1 cellular context compared by ENCODE assay signal in the genomic region with DNA sequence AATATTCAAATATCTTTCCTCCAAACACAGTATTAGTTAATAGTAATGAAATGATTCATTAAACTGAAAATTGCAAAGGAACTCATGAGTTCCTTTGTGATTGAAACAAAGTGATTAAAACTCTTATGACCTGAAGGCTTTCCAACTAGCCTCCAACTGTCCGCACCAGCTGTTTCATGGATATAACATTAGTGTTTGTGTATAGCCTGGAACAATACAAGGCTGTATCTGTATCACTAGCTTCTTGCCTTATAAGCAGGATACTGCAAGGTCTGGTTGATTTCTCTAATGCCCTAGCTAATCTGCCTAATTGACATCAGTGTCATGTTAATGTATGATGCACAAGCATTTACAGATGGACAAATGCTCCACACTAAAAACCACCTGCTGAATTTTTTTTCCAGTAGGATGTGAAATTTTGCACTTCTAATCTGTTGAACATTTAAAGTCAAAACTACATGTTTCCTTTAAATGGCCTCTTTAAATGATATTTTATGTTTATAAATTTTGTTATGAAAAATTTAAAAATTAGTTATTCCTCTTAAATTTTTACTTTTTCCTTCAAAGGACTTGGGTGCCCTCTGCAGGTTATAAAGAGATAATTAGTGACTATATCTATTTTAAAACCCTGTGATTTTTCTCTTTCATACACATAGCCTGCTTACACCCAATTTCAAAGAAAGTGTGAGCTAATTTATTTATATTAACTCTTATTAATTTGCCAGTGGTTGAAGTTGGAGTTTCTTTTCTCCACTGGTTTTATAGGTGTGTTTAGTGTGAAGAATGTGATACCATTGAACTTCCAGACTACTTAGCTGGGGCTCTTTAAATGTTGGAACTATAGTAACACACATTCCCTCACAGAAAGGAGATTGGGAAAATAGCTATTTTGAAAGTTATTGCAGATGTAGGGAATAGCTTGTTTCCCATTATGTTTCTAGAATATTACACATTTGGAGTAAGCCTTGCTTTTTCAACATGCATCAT.
TF ChIP-seq lines count a peak whose summit lies in the region.

No MANE protein-coding gene starts in this region.

TF ChIP-seq in HepG2, 621 proteins besides CTCF, POLR2A, EP300 and RAD21:
- no peak for TF ChIP-seq MAFF (IDR thresholded peaks at IDR 0.05; ENCODE audit: low read depth, low read length)
- peak; percentile 33 for TF ChIP-seq STAG1 (CRISPR knock-in tag; IDR thresholded peaks at IDR 0.05)
TF ChIP-seq in HepG2: peak in this region for 1.
